ENCODE assay signal across 19 cellular contexts in the genomic region with DNA sequence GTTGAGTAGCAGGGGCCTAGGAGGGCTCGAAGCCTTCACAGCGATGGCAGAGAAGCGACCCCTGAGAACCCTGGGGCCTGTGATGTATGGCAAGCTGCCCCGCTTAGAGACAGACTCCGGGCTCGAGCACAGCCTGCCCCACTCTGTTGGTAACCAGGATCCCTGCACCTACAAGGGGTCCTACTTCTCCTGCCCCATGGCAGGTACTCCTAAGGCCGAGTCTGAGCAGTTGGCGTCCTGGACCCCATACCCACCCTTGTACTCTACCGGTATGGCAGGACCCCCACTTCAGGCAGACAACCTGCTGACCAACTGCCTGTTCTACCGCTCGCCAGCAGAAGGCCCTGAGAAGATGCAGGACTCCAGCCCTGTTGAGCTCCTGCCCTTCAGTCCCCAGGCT. TPM values are rescaled to one million over a fixed set of nuclear protein-coding genes. Genes with fewer than 3 reads are reported as not detected.
DNase-seq lines count a peak whose midpoint lies in the region; ATAC-seq, FAIRE-seq and TF ChIP-seq lines count a peak whose summit lies in the region.
"Had no signal": no experiment of that assay in that cellular context is flagged by ENCODE, and none has a peak within 500 bp of the region (broad histone marks: within the 10 kb centered on the region; RNA-seq: fewer than 3 reads in every experiment).

No MANE protein-coding gene starts in this region.

- POLR2A ChIA-PET in HepG2 (lab: Yijun Ruan, JAX) (interaction anchor here (2.4 kb wide), 1 partner anchor 163 kb away, joined by 16 read pairs; no protein-coding TSS in a partner anchor), RWPE1 (lab: Yijun Ruan, JAX; ENCODE audit: low non-redundant PET) (interaction anchor here (0.5 kb wide), 1 partner anchor 182 kb away, joined by 3 read pairs; the partner anchor contains the start of gene PPCDC), K562 (lab: Yijun Ruan, JAX) (interaction anchor here (0.6 to 1.3 kb wide), 4 partner anchors 162 to 183 kb away, joined by 3 to 4 read pairs (median 4); partner anchors contain the start of gene PPCDC), PC-3 (lab: Charles Lee; ENCODE audit: unreplicated experiment) (no interaction called here)

- H3K9ac ChIP-seq in HepG2 (ENCODE audit: insufficient read depth, low read depth, low read length) = no peak overlapping the region
- no peak overlapping the region; a peak in 1 of 4 replicates for H3K9ac ChIP-seq in K562 (ENCODE audit: insufficient read depth in 1 of 2, low read depth in 2 of 2, low read length in 2 of 2)
- no peak overlapping the region for H3K9ac ChIP-seq in PC-3 (ENCODE audit: low read length)

- TF ChIP-seq EP300 in HepG2 (IDR thresholded peaks at IDR 0.05; ENCODE audit: low read depth in 2 of 2, low read length in 2 of 2) = no peak
- no peak for TF ChIP-seq EP300 in HepG2 (CRISPR knock-in tag; IDR thresholded peaks at IDR 0.05; ENCODE audit: borderline replicate concordance)
- TF ChIP-seq EP300 in K562 (IDR thresholded peaks at IDR 0.05; ENCODE audit: low read length) = no peak

- H3K79me2 ChIP-seq in HepG2 (ENCODE audit: insufficient read depth, low read length) (peaks cover 91% of the 10 kb centered on the region), K562 (ENCODE audit: control insufficient read depth, insufficient read depth, low read length) (peaks cover 83% of the 10 kb centered on the region), PC-3 (ENCODE audit: low read length) (peaks cover 97% of the 10 kb centered on the region)

- H3K9me2 ChIP-seq in PC-3 (replicated peaks; ENCODE audit: low read length) = no peaks in the 10 kb centered on the region

- H3K27ac ChIP-seq in HepG2 (ENCODE audit: extremely low read length, insufficient read depth, low read length) = no peak overlapping the region
- H3K27ac ChIP-seq in right lobe of liver = no peak overlapping the region
- H3K27ac ChIP-seq in RWPE1 = 0 out of 2 replicates have a peak overlapping the region, but pooled peaks have one; percentile 3
- H3K27ac ChIP-seq in K562 (ENCODE audit: extremely low read depth, low read depth, low read length) = no peak overlapping the region
- H3K27ac ChIP-seq in foreskin keratinocyte = no peak overlapping the region
- H3K27ac ChIP-seq in PC-3 (ENCODE audit: low read length) = no peak overlapping the region

- in situ Hi-C loops in HepG2 (cut with HindIII; ENCODE audit: extremely low pct_ligation_motif_present, low pct_unique_long_range_greater_than_20kb) (no loop called here), K562 (cut with MboI) (no loop called here)

- H2AFZ ChIP-seq in HepG2 (ENCODE audit: low read length) = no peak overlapping the region
- no peak overlapping the region for H2AFZ ChIP-seq in K562 (ENCODE audit: low read depth, low read length)
- no peak overlapping the region for H2AFZ ChIP-seq in PC-3 (ENCODE audit: low read length)

- H3K9me3 ChIP-seq in HepG2 (ENCODE audit: low read length) (no peaks in the 10 kb centered on the region), right lobe of liver (no peaks in the 10 kb centered on the region), K562 (replicated peaks; ENCODE audit: control insufficient read depth, insufficient read depth, low read depth, low read length) (no peaks in the 10 kb centered on the region), PC-3 (ENCODE audit: low read length) (no peaks in the 10 kb centered on the region)
- H3K9me3 ChIP-seq: Caco-2 had no signal

- no peak for FAIRE-seq in HepG2 (lab: Jason Lieb, UNC)
- no peak for FAIRE-seq in K562 (lab: Jason Lieb, UNC)
- FAIRE-seq: D721Med, G401.6, GM12892 had no signal

- peaks cover 42 to 58% of the 10 kb centered on the region in 2 experiments; a peak in 4 of 5 replicates for H3K36me3 ChIP-seq in HepG2 (replicated peaks in 1 of 2; ENCODE audit: control insufficient read depth in 1 of 2, insufficient read depth in 2 of 2, low read length in 2 of 2)
- H3K36me3 ChIP-seq in right lobe of liver = peaks cover 0 to 9% (median 1%) of the 10 kb centered on the region in 4 donors
- peaks cover 59% of the 10 kb centered on the region; the same call in 2 of the 3 replicates for H3K36me3 ChIP-seq in K562 (ENCODE audit: control insufficient read depth, insufficient read depth, low read length)
- peaks cover 51% of the 10 kb centered on the region for H3K36me3 ChIP-seq in PC-3 (ENCODE audit: low read depth, low read length)

- H3F3A ChIP-seq in PC-3 (ENCODE audit: low read length, unreplicated experiment) = no peaks in the 10 kb centered on the region

- intact Hi-C loops in HepG2 (cut with micrococcal nuclease; ENCODE audit: unreplicated experiment) = no loop called here
- intact Hi-C loops in right lobe of liver (cut with DNase I) = loop anchor here in 1 of 2 donors (5.0 kb wide), 1 partner anchor 179 kb away; no protein-coding TSS in a partner anchor
- intact Hi-C loops in K562 (cut with micrococcal nuclease) = loop anchor here (10.0 kb wide), 2 partner anchors 251 to 431 kb away; partner anchors contain the start of gene RPP25
- intact Hi-C loops in PC-3 (cut with micrococcal nuclease) = no loop called here

- peaks cover 16% of the 10 kb centered on the region for H3K9me1 ChIP-seq in K562 (ENCODE audit: control insufficient read depth, insufficient read depth, low read length)

- BruUV-seq in HepG2 (replicated peaks; lab: Mats Ljungman, UMichigan) (no TSS peak), K562 (replicated peaks; lab: Mats Ljungman, UMichigan) (no TSS peak), PC-3 (replicated peaks; lab: Mats Ljungman, UMichigan) (no TSS peak)

- peaks cover 82% of the 10 kb centered on the region for H4K20me1 ChIP-seq in HepG2 (ENCODE audit: insufficient read depth, low read length)
- H4K20me1 ChIP-seq in K562 (replicated peaks; ENCODE audit: control insufficient read depth, insufficient read depth, low read length) = peaks cover 75% of the 10 kb centered on the region
- peaks cover 79% of the 10 kb centered on the region for H4K20me1 ChIP-seq in PC-3 (ENCODE audit: low read length)

- TF ChIP-seq CTCF in HepG2 (CRISPR knock-in tag; IDR thresholded peaks at IDR 0.05) (no peak), right lobe of liver (IDR thresholded peaks at IDR 0.05) (no peak), RWPE1 (conservative IDR thresholded peaks at IDR 0.05; ENCODE audit: low read depth) (no peak), K562 (IDR thresholded peaks at IDR 0.05 in 2 of 3, conservative IDR thresholded peaks at IDR 0.05 in 1 of 3; ENCODE audit: insufficient read depth in 2 of 3, low read depth in 1 of 3, low read length in 3 of 3) (no peak), foreskin keratinocyte (conservative IDR thresholded peaks at IDR 0.05) (no peak), PC-3 (conservative IDR thresholded peaks at IDR 0.05; ENCODE audit: low read depth, low read length) (no peak)

- no peaks in the 10 kb centered on the region; a peak in 1 of 5 replicates for H3K27me3 ChIP-seq in HepG2 (ENCODE audit: control insufficient read depth in 1 of 2, insufficient read depth in 2 of 2, low read length in 2 of 2)
- H3K27me3 ChIP-seq in right lobe of liver = no peaks in the 10 kb centered on the region
- no peaks in the 10 kb centered on the region; a peak in 1 of 5 replicates for H3K27me3 ChIP-seq in K562 (ENCODE audit: control insufficient read depth in 2 of 2, insufficient read depth in 2 of 2, low read length in 2 of 2)
- no peaks in the 10 kb centered on the region for H3K27me3 ChIP-seq in foreskin keratinocyte
- no peaks in the 10 kb centered on the region for H3K27me3 ChIP-seq in PC-3 (ENCODE audit: low read length)

- CTCF ChIA-PET in HepG2 (lab: Yijun Ruan, JAX; ENCODE audit: low intra/inter-chr PET ratio, low total read pairs) (interaction anchor here (2.1 to 2.8 kb wide), 2 partner anchors 61 to 177 kb away, joined by 7 to 37 read pairs; no protein-coding TSS in a partner anchor), RWPE1 (lab: Yijun Ruan, JAX) (interaction anchor here (11.3 kb wide), 1 partner anchor 176 kb away, joined by 134 read pairs; no protein-coding TSS in a partner anchor), K562 (lab: Yijun Ruan, JAX; ENCODE audit: low intra/inter-chr PET ratio) (interaction anchor here (4.7 kb wide), 1 partner anchor 177 kb away, joined by 76 read pairs; no protein-coding TSS in a partner anchor), PC-3 (lab: Charles Lee) (no interaction called here)

- no peak for ATAC-seq in HepG2
- ATAC-seq in right lobe of liver = no peak
- no peak for ATAC-seq in K562
- ATAC-seq in foreskin keratinocyte = no peak
- no peak for ATAC-seq in PC-3

- TF ChIP-seq RAD21 in HepG2 (CRISPR knock-in tag; IDR thresholded peaks at IDR 0.05) (no peak), K562 (CRISPR knock-in tag; conservative IDR thresholded peaks at IDR 0.05 in 1 of 2, IDR thresholded peaks at IDR 0.05 in 1 of 2) (no peak)

- DNase-seq in HepG2 (ENCODE audit: low spot score) (no peak), right lobe of liver (no peak), RWPE1 (ENCODE audit: low spot score) (no peak), K562 (ENCODE audit: extremely low read depth in 1 of 4, low spot score in 3 of 4) (no peak), foreskin keratinocyte (no peak), NCI-H526 treated with DMSO at 0.1 percent for 48 hours (lab: John Stamatoyannopoulos, UW) (no peak), PC-3 (no peak)
- DNase-seq: 8988T; C1 segment of cervical spinal cord; Caco-2; CD4-positive, CD25-positive, alpha-beta regulatory T cell; CD8-positive, alpha-beta memory T cell; GOT3; H7 had no signal

- no peak overlapping the region for H3K4me3 ChIP-seq in HepG2 (replicated peaks in 1 of 3; ENCODE audit: insufficient read depth in 1 of 3, low read depth in 2 of 3, low read length in 3 of 3)
- H3K4me3 ChIP-seq in right lobe of liver = no peak overlapping the region
- H3K4me3 ChIP-seq in K562 = no peak overlapping the region
- no peak overlapping the region for H3K4me3 ChIP-seq in PC-3 (ENCODE audit: low read length)

- WGBS in HepG2 (ENCODE audit: low lambda C conversion rate) = 93% methylated on average over 8 of the region's 11 CpGs
- no CpG with 5 or more reads among the region's 11 CpGs for WGBS in right lobe of liver (ENCODE audit: insufficient coverage, low coverage, low lambda C conversion rate, missing lambda C conversion rate)
- WGBS in K562 (ENCODE audit: insufficient coverage, low coverage, missing lambda C conversion rate) = 97% methylated on average over 10 of the region's 11 CpGs

- H3K4me1 ChIP-seq in HepG2 (ENCODE audit: insufficient read depth, low read length) = peaks cover 46% of the 10 kb centered on the region
- H3K4me1 ChIP-seq in right lobe of liver = peaks cover 0 to 19% (median 1%) of the 10 kb centered on the region in 4 donors
- peaks cover 27 to 42% of the 10 kb centered on the region in 2 experiments; a peak in 4 of 5 replicates for H3K4me1 ChIP-seq in K562 (replicated peaks in 1 of 2; ENCODE audit: control insufficient read depth in 2 of 2, insufficient read depth in 2 of 2, low read length in 2 of 2)
- peaks cover 9% of the 10 kb centered on the region for H3K4me1 ChIP-seq in foreskin keratinocyte
- peaks cover 24% of the 10 kb centered on the region for H3K4me1 ChIP-seq in PC-3 (ENCODE audit: insufficient read depth, low read length)

- TF ChIP-seq POLR2A in HepG2 (IDR thresholded peaks at IDR 0.05; ENCODE audit: insufficient read depth in 1 of 2, low read depth in 2 of 2, low read length in 2 of 2) = no peak
- no peak for TF ChIP-seq POLR2A in right lobe of liver (IDR thresholded peaks at IDR 0.05)
- TF ChIP-seq POLR2A in K562 (conservative IDR thresholded peaks at IDR 0.05) = no peak

- H3K4me2 ChIP-seq in HepG2 (ENCODE audit: low read depth, low read length) = no peak overlapping the region
- H3K4me2 ChIP-seq in K562 (ENCODE audit: insufficient read depth, low read length) = no peak overlapping the region
- no peak overlapping the region for H3K4me2 ChIP-seq in PC-3 (ENCODE audit: low read length)

RNA-seq across cellular contexts. Expression of gene C15orf39, which starts 4.3 kb away (rescaled TPM):
- total RNA-seq in HepG2 (2016; rRNA removed; fragmentation: Illumina TruSeq; extraction: Trizol) (13.5 and 17.5 TPM in 2 replicates), right lobe of liver (1 to 10 TPM; 3.6 to 9.4 (median 5.8) TPM), K562 (2014; rRNA removed) (8.7 and 14.4 TPM in 2 replicates), K562 (2014; rRNA removed; fragmentation: Illumina TruSeq; extraction: Trizol) (1.6 and 2.6 TPM in 2 replicates), K562 (2015; rRNA removed; fragmentation: Illumina TruSeq; extraction: Trizol) (4.4 and 5.2 TPM in 2 replicates), K562 (2021) (29.8 and 34.1 TPM in 2 replicates), foreskin keratinocyte (17.2 and 23.6 TPM in 2 replicates), PC-3 (2014; rRNA removed) (23.8 and 31.0 TPM in 2 replicates)
- 3.3 and 3.4 TPM in 2 replicates for total RNA-seq in HepG2 (2016; cell fraction: cytosol; rRNA removed; fragmentation: Illumina TruSeq; extraction: Trizol; ENCODE audit: low read depth)
- 14.9 and 16.1 TPM in 2 replicates for total RNA-seq in HepG2 (2016; cell fraction: insoluble cytoplasmic fraction; rRNA removed; fragmentation: Illumina TruSeq; extraction: Trizol)
- 10.8 and 11.9 TPM in 2 replicates for total RNA-seq in HepG2 (2016; cell fraction: membrane; rRNA removed; fragmentation: Illumina TruSeq; extraction: Trizol)
- total RNA-seq in HepG2 (2016; cell fraction: nucleus; rRNA removed; fragmentation: Illumina TruSeq; extraction: Trizol) = 15.0 and 15.3 TPM in 2 replicates
- polyA plus RNA-seq in HepG2 (2011; rRNA removed) (6.2 and 8.1 TPM in 2 replicates), K562 (2011; rRNA removed) (1.9 and 6.4 TPM in 2 replicates), K562 (2014; fragmentation: Illumina TruSeq; extraction: Trizol) (11.3 and 17.1 TPM in 2 replicates), K562 (2014; fragmentation: Nextera tagmentation; extraction: Ambion mirVana) (under 1 TPM; 0.31 to 0.60 TPM), K562 (2014; rRNA removed) (7.4 and 7.9 TPM in 2 replicates), foreskin keratinocyte (15.2 and 19.7 TPM in 2 replicates)
- polyA plus RNA-seq in HepG2 (2011; cell fraction: cytosol; rRNA removed) = 3.4 and 5.1 TPM in 2 replicates
- polyA plus RNA-seq in HepG2 (2011; cell fraction: nucleus; rRNA removed) = 22.0 and 24.2 TPM in 2 replicates
- 14.6 and 19.5 TPM in 2 replicates for polyA plus RNA-seq in HepG2 (2012)
- 1.9 and 2.1 TPM in 2 replicates for polyA plus RNA-seq in HepG2 (2016; cell fraction: cytosol; fragmentation: Illumina TruSeq; extraction: Trizol; ENCODE audit: low read depth)
- 20.1 and 30.7 TPM in 2 replicates for polyA plus RNA-seq in HepG2 (2016; cell fraction: insoluble cytoplasmic fraction; fragmentation: Illumina TruSeq; extraction: Trizol; ENCODE audit: low read depth)
- 5.4 and 6.0 TPM in 2 replicates for polyA plus RNA-seq in HepG2 (2016; cell fraction: membrane; fragmentation: Illumina TruSeq; extraction: Trizol; ENCODE audit: low read depth)
- polyA plus RNA-seq in HepG2 (2016; cell fraction: nucleus; fragmentation: Illumina TruSeq; extraction: Trizol; ENCODE audit: insufficient read depth, low read depth) = 23.1 and 30.5 TPM in 2 replicates
- polyA minus RNA-seq in HepG2 (2011; rRNA and poly(A)+ RNA removed; ENCODE audit: low replicate concordance) = 26.0 and 33.5 TPM in 2 replicates
- 17.1 and 17.5 TPM in 2 replicates for polyA minus RNA-seq in HepG2 (2011; cell fraction: cytosol; rRNA and poly(A)+ RNA removed)
- 20.3 and 23.0 TPM in 2 replicates for polyA minus RNA-seq in HepG2 (2011; cell fraction: nucleus; rRNA and poly(A)+ RNA removed)
- 16.6 and 54.7 TPM in 2 replicates for total RNA-seq in K562 (2011; cell fraction: chromatin; rRNA removed; ENCODE audit: low replicate concordance)
- 33.4 and 38.0 TPM in 2 replicates for total RNA-seq in K562 (2011; cell fraction: nucleolus; rRNA removed)
- 26.0 and 26.7 TPM in 2 replicates for total RNA-seq in K562 (2011; cell fraction: nucleoplasm; rRNA removed)
- 3.3 and 7.1 TPM in 2 replicates for polyA plus RNA-seq in K562 (2011; cell fraction: cytosol; rRNA removed)
- polyA plus RNA-seq in K562 (2011; cell fraction: nucleus; rRNA removed) = 11.3 and 15.1 TPM in 2 replicates
- 14.2 and 26.5 TPM in 2 replicates for polyA plus RNA-seq in K562 (2012)
- polyA minus RNA-seq in K562 (2011; rRNA and poly(A)+ RNA removed) = 4.8 and 5.4 TPM in 2 replicates
- 15.2 and 22.0 TPM in 2 replicates for polyA minus RNA-seq in K562 (2011; cell fraction: cytosol; rRNA and poly(A)+ RNA removed)
- polyA minus RNA-seq in K562 (2011; cell fraction: nucleus; rRNA and poly(A)+ RNA removed) = 15.1 and 18.7 TPM in 2 replicates

RNA-seq across cellular contexts. Expression of gene GOLGA6C, which starts 52.1 kb away (rescaled TPM):
- total RNA-seq in HepG2 (2016; rRNA removed; fragmentation: Illumina TruSeq; extraction: Trizol) (not detected in 2 replicates), right lobe of liver (under 1 TPM in 3 of 6 experiments, not detected in 3; 0.19 to 0.51 (median 0.22) TPM), K562 (2014; rRNA removed) (not detected in 2 replicates), K562 (2014; rRNA removed; fragmentation: Illumina TruSeq; extraction: Trizol) (not detected in 2 replicates), K562 (2015; rRNA removed; fragmentation: Illumina TruSeq; extraction: Trizol) (not detected in 2 replicates), K562 (2021) (not detected in 2 replicates), foreskin keratinocyte (not detected in 2 replicates), PC-3 (2014; rRNA removed) (not detected in 2 replicates)
- not detected in 2 replicates for total RNA-seq in HepG2 (2016; cell fraction: cytosol; rRNA removed; fragmentation: Illumina TruSeq; extraction: Trizol; ENCODE audit: low read depth)
- 0.09 TPM in 1 of 2 replicates, not detected in the other for total RNA-seq in HepG2 (2016; cell fraction: insoluble cytoplasmic fraction; rRNA removed; fragmentation: Illumina TruSeq; extraction: Trizol)
- not detected in 2 replicates for total RNA-seq in HepG2 (2016; cell fraction: membrane; rRNA removed; fragmentation: Illumina TruSeq; extraction: Trizol)
- total RNA-seq in HepG2 (2016; cell fraction: nucleus; rRNA removed; fragmentation: Illumina TruSeq; extraction: Trizol) = not detected in 2 replicates
- polyA plus RNA-seq in HepG2 (2011; rRNA removed) (not detected in 2 replicates), K562 (2011; rRNA removed) (not detected in 2 replicates), K562 (2014; fragmentation: Illumina TruSeq; extraction: Trizol) (not detected in 2 replicates), K562 (2014; fragmentation: Nextera tagmentation; extraction: Ambion mirVana) (not detected), K562 (2014; rRNA removed) (not detected in 2 replicates), foreskin keratinocyte (not detected in 2 replicates)
- polyA plus RNA-seq in HepG2 (2011; cell fraction: cytosol; rRNA removed) = not detected in 2 replicates
- 0.07 and 0.11 TPM in 2 replicates for polyA plus RNA-seq in HepG2 (2011; cell fraction: nucleus; rRNA removed)
- not detected in 2 replicates for polyA plus RNA-seq in HepG2 (2012)
- polyA plus RNA-seq in HepG2 (2016; cell fraction: cytosol; fragmentation: Illumina TruSeq; extraction: Trizol; ENCODE audit: low read depth) = not detected in 2 replicates
- polyA plus RNA-seq in HepG2 (2016; cell fraction: insoluble cytoplasmic fraction; fragmentation: Illumina TruSeq; extraction: Trizol; ENCODE audit: low read depth) = not detected in 2 replicates
- not detected in 2 replicates for polyA plus RNA-seq in HepG2 (2016; cell fraction: membrane; fragmentation: Illumina TruSeq; extraction: Trizol; ENCODE audit: low read depth)
- not detected in 2 replicates for polyA plus RNA-seq in HepG2 (2016; cell fraction: nucleus; fragmentation: Illumina TruSeq; extraction: Trizol; ENCODE audit: insufficient read depth, low read depth)
- not detected in 2 replicates for polyA minus RNA-seq in HepG2 (2011; rRNA and poly(A)+ RNA removed; ENCODE audit: low replicate concordance)
- polyA minus RNA-seq in HepG2 (2011; cell fraction: cytosol; rRNA and poly(A)+ RNA removed) = not detected in 2 replicates
- not detected in 2 replicates for polyA minus RNA-seq in HepG2 (2011; cell fraction: nucleus; rRNA and poly(A)+ RNA removed)
- total RNA-seq in K562 (2011; cell fraction: chromatin; rRNA removed; ENCODE audit: low replicate concordance) = not detected in 2 replicates
- total RNA-seq in K562 (2011; cell fraction: nucleolus; rRNA removed) = not detected in 2 replicates
- total RNA-seq in K562 (2011; cell fraction: nucleoplasm; rRNA removed) = not detected in 2 replicates
- not detected in 2 replicates for polyA plus RNA-seq in K562 (2011; cell fraction: cytosol; rRNA removed)
- not detected in 2 replicates for polyA plus RNA-seq in K562 (2011; cell fraction: nucleus; rRNA removed)
- not detected in 2 replicates for polyA plus RNA-seq in K562 (2012)
- not detected in 2 replicates for polyA minus RNA-seq in K562 (2011; rRNA and poly(A)+ RNA removed)
- polyA minus RNA-seq in K562 (2011; cell fraction: cytosol; rRNA and poly(A)+ RNA removed) = not detected in 2 replicates
- polyA minus RNA-seq in K562 (2011; cell fraction: nucleus; rRNA and poly(A)+ RNA removed) = not detected in 2 replicates
- total RNA-seq: A673; Caco-2; CD4-positive, CD25-positive, alpha-beta regulatory T cell; CD8-positive, alpha-beta memory T cell had no signal
- polyA plus RNA-seq: AG04450; CD4-positive, CD25-positive, alpha-beta regulatory T cell; CD8-positive, alpha-beta memory T cell had no signal

Comparison
In these comparisons a context has a peak if more than half of its experiments do, and no peak if none do; other contexts are left out.
1. Of the 241 proteins assayed by ChIP-seq in both HepG2 and K562: peak only in HepG2: RBFOX2; only in K562: CBFB; in both: none; in neither: 239.